20 cellular contexts compared by ENCODE assay signal in the genomic region with DNA sequence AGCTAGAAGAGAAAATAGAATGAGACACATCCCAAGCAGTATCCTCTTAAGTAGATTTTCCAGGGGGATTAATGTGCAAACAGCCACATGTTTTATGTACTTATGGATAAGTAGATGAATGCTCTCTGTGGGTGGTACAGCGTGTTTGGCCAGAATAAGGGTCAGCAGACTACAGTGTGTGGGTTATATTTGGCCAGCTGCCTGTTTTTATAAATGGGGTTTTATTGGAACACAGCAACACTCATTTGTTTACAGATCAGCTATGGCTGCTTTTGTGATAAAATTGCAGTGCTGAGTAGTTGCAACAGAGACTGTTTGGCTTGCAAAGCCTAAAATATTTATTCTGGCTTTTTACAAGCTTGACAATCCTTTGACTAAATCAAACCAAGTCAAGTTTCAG.
A peak's percentile ranks its signal among the peaks of the same experiment; 100 is the strongest.
DNase-seq lines count a peak whose midpoint lies in the region; TF ChIP-seq lines count a peak whose summit lies in the region.
"Had no signal": no experiment of that assay in that cellular context is flagged by ENCODE, and none has a peak within 500 bp of the region (broad histone marks: within the 10 kb centered on the region; RNA-seq: fewer than 3 reads in every experiment).

No MANE protein-coding gene starts in this region.

- H3K36me3 ChIP-seq in SJCRH30 (no peaks in the 10 kb centered on the region), smooth muscle cell (ENCODE audit: low read depth) (no peaks in the 10 kb centered on the region)
- no peaks in the 10 kb centered on the region for H3K36me3 ChIP-seq in CD4-positive, alpha-beta memory T cell (ENCODE audit: insufficient read depth, low read length)
- H3K36me3 ChIP-seq: BLaER1 treated with 17β-estradiol and CSF1 and Interleukin-3, amounts not matched to agents 10 nM and 100 nM; brain microvascular endothelial cell; upper lobe of left lung had no signal

- peak overlapping the region; percentile 38 for H3K4me2 ChIP-seq in smooth muscle cell
- H3K4me2 ChIP-seq: BLaER1 treated with 17β-estradiol and CSF1 and Interleukin-3, amounts not matched to agents 10 nM and 100 nM; KMS-11 had no signal

- peak overlapping the region; percentile 10; the same call in 1 of the 2 replicates for H3K27ac ChIP-seq in SJCRH30
- H3K27ac ChIP-seq in smooth muscle cell (ENCODE audit: low read depth) = no peak overlapping the region
- no peak overlapping the region for H3K27ac ChIP-seq in CD4-positive, alpha-beta memory T cell (ENCODE audit: low read depth, low read length)
- H3K27ac ChIP-seq: BLaER1 treated with 17β-estradiol and CSF1 and Interleukin-3, amounts not matched to agents 10 nM and 100 nM; brain microvascular endothelial cell; epithelial cell of prostate; KMS-11; upper lobe of left lung had no signal

- POLR2A ChIA-PET in CD4-positive, alpha-beta memory T cell (lab: Charles Lee; ENCODE audit: partially characterized antibody) = no interaction called here

- CTCF ChIA-PET in CD4-positive, alpha-beta memory T cell (lab: Charles Lee; ENCODE audit: partially characterized antibody) = no interaction called here

- no peak for TF ChIP-seq CTCF in smooth muscle cell (IDR thresholded peaks at IDR 0.05; ENCODE audit: borderline replicate concordance, insufficient read depth, poor library complexity, severe bottlenecking)

- H3K79me2 ChIP-seq in smooth muscle cell (ENCODE audit: low read depth) = no peaks in the 10 kb centered on the region

- DNase-seq in NCI-H1092 treated with DMSO at 0.1 percent for 48 hours (lab: John Stamatoyannopoulos, UW) = peak; percentile 98
- peak; percentile 53 for DNase-seq in NCI-H2227 (lab: John Stamatoyannopoulos, UW; ENCODE audit: unreplicated experiment)
- peak; percentile 84 to 90 for DNase-seq in SJCRH30
- no peak for DNase-seq in smooth muscle cell (lab: John Stamatoyannopoulos, UW; ENCODE audit: unreplicated experiment)
- DNase-seq in HuH-7 (ENCODE audit: low spot score) = no peak
- DNase-seq in CD4-positive, alpha-beta memory T cell = no peak
- DNase-seq in dedifferentiated amniotic fluid mesenchymal stem cell (ENCODE audit: extremely low spot score) = no peak
- DNase-seq: activated CD4-positive, alpha-beta T cell treated with anti-CD3 and anti-CD28 coated beads, Interleukin-2, amount 10 ng/mL, durations not matched to agents 7 days and 5 days; brain microvascular endothelial cell; naive thymus-derived CD8-positive, alpha-beta T cell; NCI-H2171; stimulated activated CD4-positive, alpha-beta T cell treated with anti-CD3 and anti-CD28 coated beads, Interleukin-12 subunit alpha, Interleukin-12 subunit beta, amount 100 ng/mL, for 4 hours; stimulated activated naive CD4-positive, alpha-beta T cell; upper lobe of left lung had no signal

- no peaks in the 10 kb centered on the region for H3F3A ChIP-seq in smooth muscle cell (ENCODE audit: low read depth)

- H3K9me3 ChIP-seq in SJCRH30 (replicated peaks) (no peaks in the 10 kb centered on the region), smooth muscle cell (replicated peaks; ENCODE audit: low read depth) (no peaks in the 10 kb centered on the region)
- no peaks in the 10 kb centered on the region for H3K9me3 ChIP-seq in CD4-positive, alpha-beta memory T cell (ENCODE audit: control insufficient read depth in 1 of 2, low read length in 2 of 2)

- H3K36me3 Mint-ChIP-seq in CD4-positive, alpha-beta memory T cell = no peaks in the 10 kb centered on the region

- no peaks in the 10 kb centered on the region for H4K20me1 ChIP-seq in smooth muscle cell (ENCODE audit: low read depth)
- H4K20me1 ChIP-seq: BLaER1 treated with 17β-estradiol and CSF1 and Interleukin-3, amounts not matched to agents 10 nM and 100 nM had no signal

- no peak overlapping the region for H3K4me3 Mint-ChIP-seq in CD4-positive, alpha-beta memory T cell
- H3K4me3 Mint-ChIP-seq: activated CD4-positive, alpha-beta T cell treated with anti-CD3 and anti-CD28 coated beads, Interleukin-2, amount 10 ng/mL, durations not matched to agents 7 days and 5 days; dendritic cell treated with granulocyte-macrophage colony-stimulating factor and Interleukin-4, amounts not matched to agents 40 ng/mL and 50 ng/mL, for 4 days; naive thymus-derived CD8-positive, alpha-beta T cell had no signal

- no peak overlapping the region for H3K9ac ChIP-seq in smooth muscle cell (ENCODE audit: low read depth)
- H3K9ac ChIP-seq: BLaER1 treated with 17β-estradiol and CSF1 and Interleukin-3, amounts not matched to agents 10 nM and 100 nM; KMS-11 had no signal

- H3K9me3 Mint-ChIP-seq in CD4-positive, alpha-beta memory T cell = peaks cover 7 to 26% (median 16%) of the 10 kb centered on the region in 8 donors

- H3K27me3 ChIP-seq in SJCRH30 (no peaks in the 10 kb centered on the region), smooth muscle cell (ENCODE audit: low read depth) (no peaks in the 10 kb centered on the region)
- H3K27me3 ChIP-seq in CD4-positive, alpha-beta memory T cell (ENCODE audit: insufficient read depth, low read length) = no peaks in the 10 kb centered on the region
- H3K27me3 ChIP-seq: BLaER1 treated with 17β-estradiol and CSF1 and Interleukin-3, amounts not matched to agents 10 nM and 100 nM; brain microvascular endothelial cell; upper lobe of left lung had no signal

- H2AFZ ChIP-seq in smooth muscle cell (ENCODE audit: low read depth) = no peak overlapping the region

- intact Hi-C loops in CD4-positive, alpha-beta memory T cell (cut with micrococcal nuclease) = no loop called here

- H3K27me3 Mint-ChIP-seq in CD4-positive, alpha-beta memory T cell = no peaks in the 10 kb centered on the region
- H3K27me3 Mint-ChIP-seq: activated CD4-positive, alpha-beta T cell treated with anti-CD3 and anti-CD28 coated beads, Interleukin-2, amount 10 ng/mL, durations not matched to agents 7 days and 5 days; dendritic cell treated with granulocyte-macrophage colony-stimulating factor and Interleukin-4, amounts not matched to agents 40 ng/mL and 50 ng/mL, for 4 days; naive thymus-derived CD8-positive, alpha-beta T cell; progenitor cell of endocrine pancreas had no signal

- H3K4me1 Mint-ChIP-seq in CD4-positive, alpha-beta memory T cell = no peaks in the 10 kb centered on the region
- H3K4me1 Mint-ChIP-seq: activated CD4-positive, alpha-beta T cell treated with anti-CD3 and anti-CD28 coated beads, Interleukin-2, amount 10 ng/mL, durations not matched to agents 7 days and 5 days; naive thymus-derived CD8-positive, alpha-beta T cell had no signal

- no peak overlapping the region for H3K27ac Mint-ChIP-seq in CD4-positive, alpha-beta memory T cell
- H3K27ac Mint-ChIP-seq: activated CD4-positive, alpha-beta T cell treated with anti-CD3 and anti-CD28 coated beads, Interleukin-2, amount 10 ng/mL, durations not matched to agents 7 days and 5 days; activated naive CD4-positive, alpha-beta T cell treated with anti-CD3 and anti-CD28 coated beads, Interleukin-2, amount 50 U/mL, for 72 hours; dendritic cell treated with granulocyte-macrophage colony-stimulating factor and Interleukin-4, amounts not matched to agents 40 ng/mL and 50 ng/mL, for 4 days; naive thymus-derived CD8-positive, alpha-beta T cell; progenitor cell of endocrine pancreas had no signal

- WGBS in smooth muscle cell (ENCODE audit: low lambda C conversion rate) = 0% methylated on average over 1 of the region's 1 CpG

- H3K4me3 ChIP-seq in SJCRH30 (no peak overlapping the region), smooth muscle cell (no peak overlapping the region)
- H3K4me3 ChIP-seq in CD4-positive, alpha-beta memory T cell (ENCODE audit: low read length in 2 of 2) = no peak overlapping the region
- H3K4me3 ChIP-seq: BLaER1 treated with 17β-estradiol and CSF1 and Interleukin-3, amounts not matched to agents 10 nM and 100 nM; upper lobe of left lung had no signal

- H3K4me1 ChIP-seq in SJCRH30 (peaks cover 14% of the 10 kb centered on the region), smooth muscle cell (ENCODE audit: low read depth) (no peaks in the 10 kb centered on the region)
- no peaks in the 10 kb centered on the region for H3K4me1 ChIP-seq in CD4-positive, alpha-beta memory T cell (ENCODE audit: insufficient read depth, low read length)
- H3K4me1 ChIP-seq: BLaER1 treated with 17β-estradiol and CSF1 and Interleukin-3, amounts not matched to agents 10 nM and 100 nM; upper lobe of left lung had no signal

Comparison
In these comparisons a context has a peak if more than half of its experiments do, and no peak if none do; other contexts are left out.
1. DNase-seq: peak in NCI-H1092 treated with DMSO at 0.1 percent for 48 hours (single experiment), NCI-H2227 (single experiment) and SJCRH30 (2 of 2); none in smooth muscle cell (single experiment), HuH-7 (single experiment), CD4-positive, alpha-beta memory T cell (0 of 5) and dedifferentiated amniotic fluid mesenchymal stem cell (single experiment).